Comparison of ENCODE assay signal across 1 cellular context in the genomic region with DNA sequence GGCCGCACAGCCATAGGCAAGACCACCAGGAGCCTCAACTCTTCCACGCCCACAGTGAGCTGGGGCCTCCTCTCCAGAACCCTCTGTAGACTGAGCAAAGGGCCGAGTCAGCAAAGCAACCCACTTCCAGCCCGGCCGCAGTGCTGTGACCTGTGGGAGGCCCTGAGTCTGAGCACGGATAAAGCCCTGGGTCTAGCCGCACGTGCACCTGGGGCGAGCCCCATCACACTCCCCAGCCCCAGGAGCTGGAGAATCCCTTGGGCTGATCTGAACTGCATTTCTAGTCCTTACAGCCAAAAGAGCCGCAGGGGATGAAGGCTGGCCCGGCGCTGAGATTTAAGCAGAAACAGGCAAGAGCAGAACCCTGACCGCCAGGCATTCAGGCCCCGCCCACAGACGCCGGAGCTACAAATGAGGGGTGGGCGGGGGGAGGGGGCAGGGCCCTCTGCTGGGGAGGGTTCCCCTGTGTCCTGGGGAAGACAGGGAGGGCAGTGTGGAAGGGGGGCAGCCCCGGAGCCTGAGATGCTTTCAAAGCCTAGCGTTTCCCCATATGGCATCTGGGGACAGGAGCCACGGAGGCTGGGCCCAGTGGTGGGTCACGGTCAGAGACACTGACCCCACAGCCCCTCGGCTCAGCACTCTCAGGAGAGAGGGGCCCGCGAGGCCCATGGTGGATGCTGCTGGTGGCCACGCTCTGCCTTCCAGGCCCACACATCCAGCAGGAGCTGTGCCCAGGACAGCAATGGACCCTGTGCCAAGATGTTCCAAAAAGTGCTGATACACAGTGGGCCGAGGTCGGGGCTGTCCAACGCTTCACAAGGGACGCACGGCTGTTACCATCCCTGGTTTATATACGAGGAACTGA.
TF ChIP-seq lines count a peak whose summit lies in the region.

No MANE protein-coding gene starts in this region.

TF ChIP-seq in endothelial cell of umbilical vein, 7 proteins besides CTCF, POLR2A, EP300 and RAD21:
- TF ChIP-seq FOS (IDR thresholded peaks at IDR 0.05; ENCODE audit: borderline replicate concordance, insufficient read depth, low read length) (no peak), POLR2AphosphoS5 (IDR thresholded peaks at IDR 0.05; ENCODE audit: insufficient read depth, low read depth, low read length) (no peak), MYC (IDR thresholded peaks at IDR 0.05; ENCODE audit: low read depth, low read length) (no peak), EZH2 (IDR thresholded peaks at IDR 0.05; ENCODE audit: borderline replicate concordance, low read depth, low read length, severe bottlenecking) (no peak), JUN (IDR thresholded peaks at IDR 0.05; ENCODE audit: borderline replicate concordance, insufficient read depth, insufficient read length, low read depth) (no peak), GATA2 (IDR thresholded peaks at IDR 0.05; ENCODE audit: insufficient read depth, insufficient read length, low read depth, low read length) (no peak)
- TF ChIP-seq, protein P1, sequence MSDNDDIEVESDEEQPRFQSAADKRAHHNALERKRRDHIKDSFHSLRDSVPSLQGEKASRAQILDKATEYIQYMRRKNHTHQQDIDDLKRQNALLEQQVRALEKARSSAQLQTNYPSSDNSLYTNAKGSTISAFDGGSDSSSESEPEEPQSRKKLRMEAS (IDR thresholded peaks at IDR 0.05; ENCODE audit: insufficient read depth, insufficient read length): no peak
TF ChIP-seq in endothelial cell of umbilical vein: peak in this region for 0.
